Comparison of ENCODE assay signal across 1 cellular context in genomic region chr6:47151232-47151898, GRCh38.
TF ChIP-seq lines count a peak whose summit lies in the region.

No MANE protein-coding gene starts in this region.

TF ChIP-seq in A549, 52 proteins besides CTCF, POLR2A, EP300 and RAD21 (continued from another document):
- TF ChIP-seq BCL3 (IDR thresholded peaks at IDR 0.05): no peak
